14 cellular contexts compared by ENCODE assay signal in genomic region chr4:76626686-76627465, GRCh38.
DNase-seq lines count a peak whose midpoint lies in the region; ATAC-seq and TF ChIP-seq lines count a peak whose summit lies in the region.
"Had no signal": no experiment of that assay in that cellular context is flagged by ENCODE, and none has a peak within 500 bp of the region (broad histone marks: within the 10 kb centered on the region; RNA-seq: fewer than 3 reads in every experiment).

No MANE protein-coding gene starts in this region.

- H3K36me3 Mint-ChIP-seq in CD8-positive, alpha-beta memory T cell: no peaks in the 10 kb centered on the region
- H3K36me3 Mint-ChIP-seq: activated naive CD8-positive, alpha-beta T cell had no signal

- no peak overlapping the region for H3K27ac ChIP-seq in 22Rv1
- no peak overlapping the region for H3K27ac ChIP-seq in HCT116 (ENCODE audit: low read depth, low read length)
- no peak overlapping the region for H3K27ac ChIP-seq in CD8-positive, alpha-beta memory T cell (ENCODE audit: low read depth, low read length)
- H3K27ac ChIP-seq: BLaER1, parathyroid adenoma, SJSA1 had no signal

- no peaks in the 10 kb centered on the region for H3K36me3 ChIP-seq in HCT116 (ENCODE audit: control insufficient read depth in 1 of 2, insufficient read depth in 2 of 2, low read length in 2 of 2)
- H3K36me3 ChIP-seq in CD8-positive, alpha-beta memory T cell (ENCODE audit: insufficient read depth, low read length): no peaks in the 10 kb centered on the region
- H3K36me3 ChIP-seq: BLaER1, SJSA1 had no signal

- DNase-seq in HCT116 (ENCODE audit: low read depth, low spot score): no peak
- no peak for DNase-seq in astrocyte of the spinal cord (ENCODE audit: low read depth, low spot score)
- peak; percentile 52 for DNase-seq in iPS-NIHi11 (ENCODE audit: low spot score)
- no peak for DNase-seq in stimulated activated CD4-positive, alpha-beta T cell treated with anti-CD3 and anti-CD28 coated beads, Interleukin-4, amount 100 ng/mL, for 4 hours
- no peak for DNase-seq in NOMO-1 (lab: John Stamatoyannopoulos, UW; ENCODE audit: unreplicated experiment in 2 of 2)
- no peak for DNase-seq in CD8-positive, alpha-beta memory T cell
- DNase-seq in SW480 (ENCODE audit: low spot score): no peak
- DNase-seq: activated CD4-positive, alpha-beta memory T cell treated with anti-CD3 and anti-CD28 coated beads, Interleukin-2, amount 10 ng/mL, durations not matched to agents 7 days and 5 days; stimulated activated CD4-positive, alpha-beta T cell treated with anti-CD3 and anti-CD28 coated beads, Interleukin-4, amount 100 ng/mL, for 24 hours had no signal

- H3K27ac Mint-ChIP-seq in CD8-positive, alpha-beta memory T cell: no peak overlapping the region
- H3K27ac Mint-ChIP-seq: activated CD4-positive, alpha-beta memory T cell treated with anti-CD3 and anti-CD28 coated beads, Interleukin-2, amount 10 ng/mL, durations not matched to agents 7 days and 5 days; activated naive CD8-positive, alpha-beta T cell had no signal

- no peak overlapping the region for H2AFZ ChIP-seq in HCT116 (ENCODE audit: low read depth, low read length, poor library complexity, severe bottlenecking)
- H2AFZ ChIP-seq: parathyroid adenoma had no signal

- H3K9ac ChIP-seq in HCT116 (ENCODE audit: low read length): no peak overlapping the region
- H3K9ac ChIP-seq: BLaER1, parathyroid adenoma had no signal

- H3K4me3 ChIP-seq in HCT116 (replicated peaks in 1 of 2; ENCODE audit: low read depth in 1 of 2, low read length in 2 of 2) (no peak overlapping the region), astrocyte of the spinal cord (ENCODE audit: low read depth, low read length) (no peak overlapping the region)
- no peak overlapping the region for H3K4me3 ChIP-seq in CD8-positive, alpha-beta memory T cell (ENCODE audit: low read length)
- H3K4me3 ChIP-seq: BLaER1, SJSA1 had no signal

- POLR2A ChIA-PET in HCT116 (lab: Charles Lee): no interaction called here
- POLR2A ChIA-PET in CD8-positive, alpha-beta memory T cell (lab: Charles Lee): no interaction called here

- TF ChIP-seq POLR2A in HCT116 (IDR thresholded peaks at IDR 0.05; ENCODE audit: borderline replicate concordance, extremely low read depth, insufficient read depth, insufficient read length): no peak

- no TSS peak for BruUV-seq in HCT116 (replicated peaks; lab: Mats Ljungman, UMichigan)

- no peaks in the 10 kb centered on the region for H3K9me2 ChIP-seq in HCT116 (ENCODE audit: insufficient read depth)

- H3K27me3 ChIP-seq in HCT116 (ENCODE audit: insufficient read depth, low read length): no peaks in the 10 kb centered on the region
- H3K27me3 ChIP-seq in CD8-positive, alpha-beta memory T cell (ENCODE audit: insufficient read depth, low read length, poor library complexity, severe bottlenecking): no peaks in the 10 kb centered on the region
- H3K27me3 ChIP-seq: BLaER1, SJSA1 had no signal

- 0 out of 2 replicates have a peak, but pooled peaks have one; percentile 9 for TF ChIP-seq CTCF in 22Rv1 (IDR thresholded peaks at IDR 0.05)
- TF ChIP-seq CTCF in HCT116 (IDR thresholded peaks at IDR 0.05 in 2 of 3, conservative IDR thresholded peaks at IDR 0.05 in 1 of 3; ENCODE audit: borderline replicate concordance in 1 of 3, insufficient read depth in 1 of 3, low read depth in 2 of 3, low read length in 2 of 3): peak in 2 of 3 experiments; percentile 60 to 68; a peak in 4 of 6 replicates
- peak; percentile 30 for TF ChIP-seq CTCF in astrocyte of the spinal cord (IDR thresholded peaks at IDR 0.05; ENCODE audit: low read depth, low read length)

- RAD21 ChIA-PET in HCT116 (lab: Charles Lee; ENCODE audit: low non-redundant PET in 1 of 2, low total read pairs in 2 of 2, uncharacterized antibody in 2 of 2, unreplicated experiment in 2 of 2): no interaction called here

- H3K4me2 ChIP-seq in HCT116 (ENCODE audit: low read length): no peak overlapping the region
- H3K4me2 ChIP-seq: BLaER1 had no signal

- ATAC-seq in HCT116: peak; percentile 75

- H3K27me3 Mint-ChIP-seq in CD8-positive, alpha-beta memory T cell: peaks cover 6 to 51% of the 10 kb centered on the region in 2 donors

- no peaks in the 10 kb centered on the region for H3K79me2 ChIP-seq in HCT116 (ENCODE audit: insufficient read depth, low read length)
- H3K79me2 ChIP-seq: parathyroid adenoma had no signal

- H3K9me3 ChIP-seq in HCT116 (ENCODE audit: control insufficient read depth in 1 of 2, insufficient read depth in 1 of 2, low read depth in 1 of 2, low read length in 2 of 2): no peaks in the 10 kb centered on the region
- H3K9me3 ChIP-seq in CD8-positive, alpha-beta memory T cell (ENCODE audit: low read length): no peaks in the 10 kb centered on the region
- H3K9me3 ChIP-seq: SJSA1 had no signal

- H3K4me1 Mint-ChIP-seq in CD8-positive, alpha-beta memory T cell: no peaks in the 10 kb centered on the region
- H3K4me1 Mint-ChIP-seq: activated CD4-positive, alpha-beta memory T cell treated with anti-CD3 and anti-CD28 coated beads, Interleukin-2, amount 10 ng/mL, durations not matched to agents 7 days and 5 days had no signal

- CTCF ChIA-PET in HCT116 (lab: Charles Lee): no interaction called here
- CTCF ChIA-PET in CD8-positive, alpha-beta memory T cell (lab: Charles Lee): no interaction called here

- in situ Hi-C loops in astrocyte of the spinal cord (cut with HindIII; ENCODE audit: low sequenced_read_pairs): no loop called here

- H3K9me3 Mint-ChIP-seq in CD8-positive, alpha-beta memory T cell: peaks cover 0 to 3% (median 0%) of the 10 kb centered on the region in 5 donors
- H3K9me3 Mint-ChIP-seq: activated CD4-positive, alpha-beta memory T cell treated with anti-CD3 and anti-CD28 coated beads, Interleukin-2, amount 10 ng/mL, durations not matched to agents 7 days and 5 days had no signal

- intact Hi-C loops in HCT116 (cut with micrococcal nuclease): loop anchor here (5.0 kb wide), 1 partner anchor 120 kb away; no protein-coding TSS in a partner anchor

- H3K4me3 Mint-ChIP-seq in CD8-positive, alpha-beta memory T cell: no peak overlapping the region
- H3K4me3 Mint-ChIP-seq: activated CD4-positive, alpha-beta memory T cell treated with anti-CD3 and anti-CD28 coated beads, Interleukin-2, amount 10 ng/mL, durations not matched to agents 7 days and 5 days; activated naive CD8-positive, alpha-beta T cell had no signal

- TF ChIP-seq RAD21 in HCT116 (IDR thresholded peaks at IDR 0.05; ENCODE audit: low read depth): peak; percentile 50

- H4K20me1 ChIP-seq in HCT116 (ENCODE audit: insufficient read depth): no peaks in the 10 kb centered on the region
- H4K20me1 ChIP-seq: BLaER1 had no signal

- H3K4me1 ChIP-seq in HCT116 (ENCODE audit: control insufficient read depth in 1 of 2, insufficient read depth in 2 of 2, low read length in 2 of 2): peaks cover 0 to 19% of the 10 kb centered on the region in 2 experiments; a peak in 1 of 4 replicates
- H3K4me1 ChIP-seq in CD8-positive, alpha-beta memory T cell (ENCODE audit: insufficient read depth, low read length): no peaks in the 10 kb centered on the region
- H3K4me1 ChIP-seq: parathyroid adenoma had no signal

TF ChIP-seq in HCT116, 20 proteins besides CTCF, POLR2A, EP300 and RAD21:
- TF ChIP-seq REST (IDR thresholded peaks at IDR 0.05; ENCODE audit: low read depth) (no peak), EGR1 (IDR thresholded peaks at IDR 0.05; ENCODE audit: low read depth) (no peak), SIN3A (IDR thresholded peaks at IDR 0.05; ENCODE audit: low read depth) (no peak), SP1 (IDR thresholded peaks at IDR 0.05; ENCODE audit: low read depth) (no peak), POLR2AphosphoS5 (IDR thresholded peaks at IDR 0.05; ENCODE audit: low read depth, low read length) (no peak), ATF3 (IDR thresholded peaks at IDR 0.05) (no peak), CBX3 (IDR thresholded peaks at IDR 0.05; ENCODE audit: low read depth) (no peak), MAX (IDR thresholded peaks at IDR 0.05) (no peak), EZH2phosphoT487 (IDR thresholded peaks at IDR 0.05; ENCODE audit: borderline replicate concordance) (no peak), CEBPB (IDR thresholded peaks at IDR 0.05; ENCODE audit: low read depth) (no peak), FOSL1 (IDR thresholded peaks at IDR 0.05; ENCODE audit: low read depth) (no peak), ZNF274 (IDR thresholded peaks at IDR 0.05; ENCODE audit: low read depth, low read length) (no peak), YY1 (IDR thresholded peaks at IDR 0.05; ENCODE audit: extremely low read depth, insufficient replicate concordance, low read depth, low read length) (no peak), TCF7L2 (IDR thresholded peaks at IDR 0.05; ENCODE audit: borderline replicate concordance, extremely low read depth, insufficient read depth, insufficient read length) (no peak)

Comparison
In these comparisons a context has a peak if more than half of its experiments do, and no peak if none do; other contexts are left out.
1. CTCF ChIP-seq: peak in every context shown above with its lines; median percentile 64 in HCT116; 30 in astrocyte of the spinal cord; 9 in 22Rv1.